ENCODE assay signal across 14 cellular contexts in the genomic region with DNA sequence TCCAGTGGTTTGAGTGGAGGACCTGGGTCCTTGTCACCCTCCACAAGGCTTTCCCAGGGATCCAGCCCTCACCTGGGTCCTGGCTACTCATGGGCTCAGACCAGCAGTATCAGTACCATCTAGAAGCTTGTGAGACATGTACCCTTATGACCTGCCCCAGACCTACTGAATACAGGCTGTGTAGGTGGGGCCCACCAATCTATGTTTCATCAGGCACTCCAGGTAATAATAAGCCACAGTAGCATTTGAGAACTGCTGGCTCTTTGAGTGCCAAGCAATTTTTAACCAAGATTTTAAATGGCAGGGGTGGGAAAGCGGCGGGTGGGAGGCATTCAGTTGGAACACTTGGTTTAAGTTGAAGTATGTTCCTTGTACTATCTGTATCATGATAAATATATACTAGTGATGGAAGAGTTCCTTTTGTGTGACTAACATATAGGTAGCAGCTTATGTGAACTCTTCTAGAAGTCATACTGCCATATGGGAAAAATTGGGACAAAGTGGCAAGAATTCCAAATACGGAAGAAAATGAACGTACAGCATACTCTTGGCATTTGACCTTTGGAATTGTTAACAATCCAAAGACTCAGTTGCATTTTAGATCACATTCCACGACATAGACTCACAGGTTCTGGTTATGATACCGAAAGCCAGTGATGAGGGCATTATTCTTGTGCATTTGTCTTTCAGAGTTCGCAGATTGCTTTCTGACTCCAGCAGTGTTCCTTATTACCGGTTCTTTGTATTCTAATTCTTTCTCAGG.
A peak's percentile ranks its signal among the peaks of the same experiment; 100 is the strongest.
DNase-seq lines count a peak whose midpoint lies in the region; ATAC-seq and TF ChIP-seq lines count a peak whose summit lies in the region.
"Had no signal": no experiment of that assay in that cellular context is flagged by ENCODE, and none has a peak within 500 bp of the region (broad histone marks: within the 10 kb centered on the region; RNA-seq: fewer than 3 reads in every experiment).

No MANE protein-coding gene starts in this region.

- no peak overlapping the region for H3K14ac ChIP-seq in H9 (ENCODE audit: insufficient read depth, low read length)

- peaks cover 19% of the 10 kb centered on the region for H3K36me3 ChIP-seq in lower lobe of right lung
- H3K36me3 ChIP-seq in stomach smooth muscle (ENCODE audit: control insufficient read depth in 2 of 2, insufficient read depth in 2 of 2, low read length in 2 of 2) = peaks cover 0 to 9% of the 10 kb centered on the region in 2 donors
- no peaks in the 10 kb centered on the region for H3K36me3 ChIP-seq in colonic mucosa
- H3K36me3 ChIP-seq in HAP-1 (replicated peaks) = no peaks in the 10 kb centered on the region; the same call in 1 of the 2 replicates

- H2BK120ac ChIP-seq in H9 (ENCODE audit: low read depth, low read length, poor library complexity, severe bottlenecking) = no peak overlapping the region

- no peak overlapping the region for H2BK15ac ChIP-seq in H9 (ENCODE audit: low read depth, low read length)

- no peak overlapping the region for H2BK5ac ChIP-seq in H9 (ENCODE audit: insufficient read length, low read length)

- H3K36me3 Mint-ChIP-seq in H9 (ENCODE audit: insufficient read depth in 1 of 3, low read depth in 3 of 3) = peaks cover 0 to 11% (median 2%) of the 10 kb centered on the region in 3 experiments; a peak in 5 of 7 replicates

- no peaks in the 10 kb centered on the region for H3K23me2 ChIP-seq in H9 (ENCODE audit: insufficient read length, low read depth, low read length, poor library complexity, severe bottlenecking)

- no peak for DNase-seq in H9
- peak; percentile 54 for DNase-seq in astrocyte of the spinal cord (ENCODE audit: low read depth, low spot score)
- no peak for DNase-seq in lower lobe of right lung
- DNase-seq in iPS-NIHi7 (ENCODE audit: extremely low spot score) = no peak
- DNase-seq in SK-N-DZ (ENCODE audit: low spot score) = no peak
- no peak for DNase-seq in colonic mucosa
- DNase-seq in HAP-1 (ENCODE audit: low spot score in 2 of 2) = no peak
- DNase-seq: activated CD8-positive, alpha-beta memory T cell treated with anti-CD3 and anti-CD28 coated beads, Interleukin-2, amount 50 U/mL, for 48 hours; GF-D8; immature natural killer cell; NCI-H1694 treated with DMSO at 0.1 percent for 48 hours; stimulated activated naive B cell treated with anti-CD40 and anti-IgM and Interleukin-4, amounts not matched to agents 10 μg/mL and 1 μg/mL and 100 μg/mL, for 72 hours had no signal

- no peak overlapping the region for H3K27ac ChIP-seq in H9 (ENCODE audit: insufficient read length, low read depth, low read length)
- H3K27ac ChIP-seq in lower lobe of right lung = peak overlapping the region; percentile 47
- peak overlapping the region; percentile 53 for H3K27ac ChIP-seq in stomach smooth muscle (ENCODE audit: low read length)
- H3K27ac ChIP-seq in colonic mucosa = no peak overlapping the region

- no peak overlapping the region for H3K4ac ChIP-seq in H9 (ENCODE audit: low read depth, low read length)

- H3K79me2 ChIP-seq in H9 (ENCODE audit: insufficient read depth, low read length) = no peaks in the 10 kb centered on the region

- no peak overlapping the region for H4K8ac ChIP-seq in H9 (replicated peaks; ENCODE audit: insufficient read length, low read depth, low read length)

- H3K56ac ChIP-seq in H9 (ENCODE audit: insufficient read length, low read depth, low read length) = no peak overlapping the region

- no peaks in the 10 kb centered on the region for H4K20me1 ChIP-seq in H9 (ENCODE audit: control insufficient read depth, insufficient read depth, insufficient read length)

- H3K9ac ChIP-seq in H9 (ENCODE audit: extremely low read depth, insufficient read length, low read length) (no peak overlapping the region), stomach smooth muscle (ENCODE audit: low read length in 2 of 2) (no peak overlapping the region), colonic mucosa (ENCODE audit: low read depth in 2 of 2, low read length in 2 of 2) (no peak overlapping the region)

- no peak for TF ChIP-seq CTCF in H9 (conservative IDR thresholded peaks at IDR 0.05)
- no peak for TF ChIP-seq CTCF in astrocyte of the spinal cord (IDR thresholded peaks at IDR 0.05; ENCODE audit: low read depth, low read length)
- no peak for TF ChIP-seq CTCF in lower lobe of right lung (IDR thresholded peaks at IDR 0.05)
- no peak for TF ChIP-seq CTCF in colonic mucosa (IDR thresholded peaks at IDR 0.05)

- intact Hi-C loops in lower lobe of right lung (cut with DNase I) = no loop called here
- intact Hi-C loops in colonic mucosa (cut with DNase I) = no loop called here

- H3K79me1 ChIP-seq in H9 (ENCODE audit: insufficient read depth, low read depth, low read length, poor library complexity, severe bottlenecking) = no peaks in the 10 kb centered on the region

- no peak overlapping the region for H4K91ac ChIP-seq in H9 (ENCODE audit: insufficient read length, low read depth, low read length)

- no CpG with 5 or more reads among the region's 8 CpGs for WGBS in H9 (ENCODE audit: extremely low coverage, insufficient read length, low lambda C conversion rate)

- H3K9me3 ChIP-seq in H9 (ENCODE audit: control insufficient read depth, low read depth, low read length) (no peaks in the 10 kb centered on the region), lower lobe of right lung (no peaks in the 10 kb centered on the region), stomach smooth muscle (ENCODE audit: control insufficient read depth in 2 of 2, low read length in 2 of 2) (no peaks in the 10 kb centered on the region), colonic mucosa (no peaks in the 10 kb centered on the region), HAP-1 (no peaks in the 10 kb centered on the region)

- H2BK12ac ChIP-seq in H9 (ENCODE audit: insufficient read length, low read depth, low read length) = no peak overlapping the region

- no peak for ATAC-seq in lower lobe of right lung
- ATAC-seq: esophagus mucosa; stimulated activated naive B cell treated with anti-CD40 and anti-IgM and Interleukin-4, amounts not matched to agents 10 μg/mL and 1 μg/mL and 100 μg/mL, for 72 hours had no signal

- in situ Hi-C loops in astrocyte of the spinal cord (cut with HindIII; ENCODE audit: low sequenced_read_pairs) (no loop called here), HAP-1 (cut with MboI; ENCODE audit: low sequenced_read_pairs) (no loop called here)

- H3K18ac ChIP-seq in H9 (ENCODE audit: insufficient read length, low read depth, low read length) = no peak overlapping the region

- H4K5ac ChIP-seq in H9 (ENCODE audit: insufficient read length, low read depth, low read length) = no peak overlapping the region

- no peak overlapping the region for H3K4me3 Mint-ChIP-seq in H9
- H3K4me3 Mint-ChIP-seq: immature natural killer cell; stimulated activated naive B cell treated with anti-CD40 and anti-IgM and Interleukin-4, amounts not matched to agents 10 μg/mL and 1 μg/mL and 100 μg/mL, for 72 hours had no signal

- H3K23ac ChIP-seq in H9 (ENCODE audit: insufficient read length, low read depth, low read length) = no peak overlapping the region

- no peak overlapping the region for H3K4me2 ChIP-seq in H9 (ENCODE audit: insufficient read depth, insufficient read length, low read length)

- no peak overlapping the region for H2AFZ ChIP-seq in H9 (ENCODE audit: low read length)

- H2AK5ac ChIP-seq in H9 (ENCODE audit: insufficient read length, low read length) = no peak overlapping the region

- peaks cover 31 to 37% of the 10 kb centered on the region in 2 experiments for H3K4me1 Mint-ChIP-seq in H9
- H3K4me1 Mint-ChIP-seq: stimulated activated naive B cell treated with anti-CD40 and anti-IgM and Interleukin-4, amounts not matched to agents 10 μg/mL and 1 μg/mL and 100 μg/mL, for 72 hours had no signal

- H3K27ac Mint-ChIP-seq in H9 = peak overlapping the region in 2 of 3 experiments; percentile 78 to 81; a peak in 6 of 7 replicates
- H3K27ac Mint-ChIP-seq: stimulated activated naive B cell treated with anti-CD40 and anti-IgM and Interleukin-4, amounts not matched to agents 10 μg/mL and 1 μg/mL and 100 μg/mL, for 72 hours had no signal

- no peak overlapping the region for H3K4me3 ChIP-seq in astrocyte of the spinal cord (ENCODE audit: low read depth, low read length)
- H3K4me3 ChIP-seq in lower lobe of right lung = no peak overlapping the region
- no peak overlapping the region for H3K4me3 ChIP-seq in stomach smooth muscle (ENCODE audit: low read length in 2 of 2)
- H3K4me3 ChIP-seq in colonic mucosa = no peak overlapping the region
- no peak overlapping the region for H3K4me3 ChIP-seq in HAP-1

- H3K4me1 ChIP-seq in H9 (ENCODE audit: insufficient read depth, low read length) (peaks cover 4% of the 10 kb centered on the region; the same call in 1 of the 2 replicates), lower lobe of right lung (peaks cover 48% of the 10 kb centered on the region), stomach smooth muscle (ENCODE audit: control insufficient read depth, insufficient read depth, low read length) (peaks cover 20% of the 10 kb centered on the region), colonic mucosa (no peaks in the 10 kb centered on the region), HAP-1 (no peaks in the 10 kb centered on the region)

- no peak overlapping the region for H3T11ph ChIP-seq in H9 (ENCODE audit: low read length)

- no peak overlapping the region for H2BK20ac ChIP-seq in H9 (ENCODE audit: low read depth, low read length, poor library complexity, severe bottlenecking)

- no peaks in the 10 kb centered on the region for H3K27me3 Mint-ChIP-seq in H9 (ENCODE audit: low read depth)
- H3K27me3 Mint-ChIP-seq: stimulated activated naive B cell treated with anti-CD40 and anti-IgM and Interleukin-4, amounts not matched to agents 10 μg/mL and 1 μg/mL and 100 μg/mL, for 72 hours had no signal

- no peaks in the 10 kb centered on the region for H3K9me3 Mint-ChIP-seq in H9
- H3K9me3 Mint-ChIP-seq: immature natural killer cell had no signal

- H3K27me3 ChIP-seq in H9 (ENCODE audit: insufficient read depth, low read length) (no peaks in the 10 kb centered on the region), lower lobe of right lung (ENCODE audit: low read depth) (no peaks in the 10 kb centered on the region), stomach smooth muscle (ENCODE audit: control insufficient read depth in 1 of 2, insufficient read depth in 2 of 2, low read length in 2 of 2) (no peaks in the 10 kb centered on the region), colonic mucosa (no peaks in the 10 kb centered on the region), HAP-1 (ENCODE audit: low read depth) (no peaks in the 10 kb centered on the region)

Comparison
In these comparisons a context has a peak if more than half of its experiments do, and no peak if none do; other contexts are left out.
1. H3K27ac ChIP-seq: peak in lower lobe of right lung (single experiment) and stomach smooth muscle (single experiment); none in H9 (single experiment) and colonic mucosa (single experiment).